Comparison of ENCODE assay signal across 11 cellular contexts in genomic region chr2:64637931-64638330, GRCh38. TPM values are rescaled to one million over a fixed set of nuclear protein-coding genes. Genes with fewer than 3 reads are reported as not detected.
DNase-seq lines count a peak whose midpoint lies in the region; ATAC-seq and TF ChIP-seq lines count a peak whose summit lies in the region.
"Had no signal": no experiment of that assay in that cellular context is flagged by ENCODE, and none has a peak within 500 bp of the region (broad histone marks: within the 10 kb centered on the region; RNA-seq: fewer than 3 reads in every experiment).

No MANE protein-coding gene starts in this region.

- intact Hi-C loops in Right ventricle myocardium inferior (cut with DNase I) = no loop called here
- intact Hi-C loops in Right ventricle myocardium superior (cut with DNase I) = no loop called here
- intact Hi-C loops in lower leg skin (cut with DNase I; ENCODE audit: low total_unique reads) = no loop called here

- H3K4me3 Mint-ChIP-seq in T-helper 17 cell (no peak overlapping the region), immature natural killer cell (peak overlapping the region in 2 of 5 donors; percentile 15 to 29), type B pancreatic cell (no peak overlapping the region)

- H3K36me3 Mint-ChIP-seq in T-helper 17 cell (ENCODE audit: low read depth) (peaks cover 6% of the 10 kb centered on the region), immature natural killer cell (peaks cover 11 to 21% (median 18%) of the 10 kb centered on the region in 3 donors), type B pancreatic cell (peaks cover 26% of the 10 kb centered on the region)

- DNase-seq in Right ventricle myocardium inferior (ENCODE audit: missing footprints) (peak; percentile 42), Right ventricle myocardium superior (no peak), T-helper 17 cell (no peak), immature natural killer cell (no peak), type B pancreatic cell (ENCODE audit: extremely low spot score, unreplicated experiment) (no peak), hypothalamus (lab: John Stamatoyannopoulos, UW) (no peak), lower leg skin (ENCODE audit: low spot score in 2 of 2) (no peak), NCI-H2029 treated with DMSO at 0.1 percent for 48 hours (lab: John Stamatoyannopoulos, UW) (no peak)
- DNase-seq: NCI-H1436 treated with DMSO at 0.1 percent for 48 hours, uterus had no signal

- WGBS in lower leg skin, 2 donors = 50 to 57% methylated on average over 5 of the region's 5 CpGs

- no peak for TF ChIP-seq POLR2A in lower leg skin (IDR thresholded peaks at IDR 0.05)

- ATAC-seq in Right ventricle myocardium inferior (no peak), Right ventricle myocardium superior (ENCODE audit: poor library complexity) (no peak), T-helper 17 cell (no peak)

- H3K27ac Mint-ChIP-seq in T-helper 17 cell (peak overlapping the region; percentile 79), immature natural killer cell (peak overlapping the region; percentile 80 to 94 (median 92)), type B pancreatic cell (peak overlapping the region; percentile 25)

- H3K9me3 ChIP-seq in T-helper 17 cell (ENCODE audit: control insufficient read depth, low read length, poor library complexity, severe bottlenecking) = no peaks in the 10 kb centered on the region
- H3K9me3 ChIP-seq: uterus had no signal

- H3K4me1 Mint-ChIP-seq in T-helper 17 cell (peaks cover 32% of the 10 kb centered on the region), immature natural killer cell (peaks cover 65 to 80% of the 10 kb centered on the region in 2 donors), type B pancreatic cell (ENCODE audit: unreplicated experiment) (peaks cover 75% of the 10 kb centered on the region)

- no peak overlapping the region for H3K4me3 ChIP-seq in lower leg skin (ENCODE audit: low read depth, poor library complexity, severe bottlenecking)
- H3K4me3 ChIP-seq: uterus had no signal

- no peak for TF ChIP-seq CTCF in type B pancreatic cell (conservative IDR thresholded peaks at IDR 0.05)
- TF ChIP-seq CTCF in lower leg skin (IDR thresholded peaks at IDR 0.05) = no peak

- no peaks in the 10 kb centered on the region for H3K9me3 Mint-ChIP-seq in immature natural killer cell
- H3K9me3 Mint-ChIP-seq in type B pancreatic cell = no peaks in the 10 kb centered on the region

- no peaks in the 10 kb centered on the region for H3K27me3 Mint-ChIP-seq in T-helper 17 cell
- H3K27me3 Mint-ChIP-seq in immature natural killer cell (ENCODE audit: low read depth in 3 of 3) = peaks cover 2 to 7% (median 6%) of the 10 kb centered on the region in 3 donors
- H3K27me3 Mint-ChIP-seq in type B pancreatic cell = no peaks in the 10 kb centered on the region
- H3K27me3 Mint-ChIP-seq: progenitor cell of endocrine pancreas had no signal

RNA-seq across cellular contexts. Expression of gene SERTAD2, which starts 15.8 kb away (rescaled TPM):
- total RNA-seq in Right ventricle myocardium inferior = 13.6 TPM
- 12.8 TPM for total RNA-seq in Right ventricle myocardium superior
- total RNA-seq in T-helper 17 cell = 10 to 100 TPM; 26.4 to 31.1 TPM
- polyA plus RNA-seq in immature natural killer cell = 1 to 10 TPM; 4.7 to 8.0 (median 6.1) TPM
- 19.2 and 26.2 TPM in 2 replicates for total RNA-seq in type B pancreatic cell (ENCODE audit: low replicate concordance)
- 10 to 100 TPM; 27.7 to 31.8 (median 30.7) TPM for total RNA-seq in lower leg skin

Comparison
In these comparisons a context has a peak if more than half of its experiments do, and no peak if none do; other contexts are left out.
1. H3K27ac Mint-ChIP-seq: peak in every context shown above with its lines; median percentile 92 in immature natural killer cell; 79 in T-helper 17 cell; 25 in type B pancreatic cell.